ENCODE assay signal across 15 cellular contexts in genomic region chr2:230505162-230505561, GRCh38.
DNase-seq lines count a peak whose midpoint lies in the region; ATAC-seq and TF ChIP-seq lines count a peak whose summit lies in the region.
"Had no signal": no experiment of that assay in that cellular context is flagged by ENCODE, and none has a peak within 500 bp of the region (broad histone marks: within the 10 kb centered on the region; RNA-seq: fewer than 3 reads in every experiment).

No MANE protein-coding gene starts in this region.

- H3K9me3 ChIP-seq in MG63: no peaks in the 10 kb centered on the region

- no peak overlapping the region for H3K4me3 Mint-ChIP-seq in natural killer cell

- H3K4me1 Mint-ChIP-seq in natural killer cell: peaks cover 0 to 6% of the 10 kb centered on the region in 2 donors

- H3K27ac Mint-ChIP-seq in natural killer cell: no peak overlapping the region

- peaks cover 38% of the 10 kb centered on the region for H3K36me3 Mint-ChIP-seq in natural killer cell

- H3K4me3 ChIP-seq in GM06990 (replicated peaks; ENCODE audit: low read depth, low read length): no peak overlapping the region
- no peak overlapping the region for H3K4me3 ChIP-seq in MG63

- H3K27me3 ChIP-seq in GM06990 (replicated peaks; ENCODE audit: control insufficient read depth, insufficient read depth, low read length): no peaks in the 10 kb centered on the region
- H3K27me3 ChIP-seq in MG63: no peaks in the 10 kb centered on the region

- no peaks in the 10 kb centered on the region for H3K9me3 Mint-ChIP-seq in natural killer cell

- TF ChIP-seq CTCF in GM06990 (IDR thresholded peaks at IDR 0.05; ENCODE audit: insufficient read depth, low read length, poor library complexity, severe bottlenecking) (no peak), natural killer cell (IDR thresholded peaks at IDR 0.05) (no peak)

- ATAC-seq in GM18873 (IDR thresholded peaks at IDR 0.05; ENCODE audit: low FRiP score, unreplicated experiment): peak; percentile 84
- ATAC-seq in GM21737 (IDR thresholded peaks at IDR 0.05; ENCODE audit: unreplicated experiment): peak; percentile 92
- peak; percentile 79 for ATAC-seq in HG03175 (IDR thresholded peaks at IDR 0.05; ENCODE audit: unreplicated experiment)
- no peak for ATAC-seq in natural killer cell
- ATAC-seq: esophagus mucosa had no signal

- peak; percentile 41 for DNase-seq in GM06990 (ENCODE audit: extremely low read depth, insufficient read length)
- no peak for DNase-seq in activated effector memory CD4-positive, alpha-beta T cell treated with Interleukin-2 at 50 U/mL for 16 hours
- no peak for DNase-seq in natural killer cell
- DNase-seq in NCI-H128 (lab: John Stamatoyannopoulos, UW; ENCODE audit: unreplicated experiment): no peak
- DNase-seq in MG63: no peak
- DNase-seq: activated CD4-positive, alpha-beta T cell treated with anti-CD3 and anti-CD28 coated beads for 48 hours; caudate nucleus; DND-41; MV-4-11; NCI-H524 treated with DMSO at 0.1 percent for 48 hours; retina had no signal

- peaks cover 12% of the 10 kb centered on the region for H3K36me3 ChIP-seq in GM06990 (ENCODE audit: control insufficient read depth, insufficient read depth, low read length)
- peaks cover 40% of the 10 kb centered on the region for H3K36me3 ChIP-seq in MG63

- intact Hi-C loops in natural killer cell (cut with micrococcal nuclease): no loop called here

- no peaks in the 10 kb centered on the region for H3K27me3 Mint-ChIP-seq in natural killer cell (ENCODE audit: low read depth in 2 of 2)

Comparison
In these comparisons a context has a peak if more than half of its experiments do, and no peak if none do; other contexts are left out.
1. ATAC-seq: peak in GM18873 (single experiment), GM21737 (single experiment) and HG03175 (single experiment); none in natural killer cell (0 of 3).